1 cellular context compared by ENCODE assay signal in genomic region chr3:187689984-187690383, GRCh38.
TF ChIP-seq lines count a peak whose summit lies in the region.

No MANE protein-coding gene starts in this region.

TF ChIP-seq in IMR-90, 13 proteins besides CTCF, POLR2A, EP300 and RAD21 (continued from another document):
- TF ChIP-seq CHD1 (IDR thresholded peaks at IDR 0.05; ENCODE audit: low read depth, low read length): no peak
